Comparison of ENCODE assay signal across 9 cellular contexts in genomic region chr3:129558772-129559564, GRCh38. TPM values are rescaled to one million over a fixed set of nuclear protein-coding genes. Genes with fewer than 3 reads are reported as not detected.
DNase-seq lines count a peak whose midpoint lies in the region; ATAC-seq, FAIRE-seq and TF ChIP-seq lines count a peak whose summit lies in the region.
"Had no signal": no experiment of that assay in that cellular context is flagged by ENCODE, and none has a peak within 500 bp of the region (broad histone marks: within the 10 kb centered on the region; RNA-seq: fewer than 3 reads in every experiment).

No MANE protein-coding gene starts in this region.

- peaks cover 5% of the 10 kb centered on the region for H3K36me3 Mint-ChIP-seq in type B pancreatic cell
- H3K36me3 Mint-ChIP-seq: activated naive CD4-positive, alpha-beta T cell treated with anti-CD3 and anti-CD28 coated beads, Interleukin-2, amount 50 U/mL, for 72 hours had no signal

- TF ChIP-seq CTCF in suprapubic skin (IDR thresholded peaks at IDR 0.05) = no peak
- TF ChIP-seq CTCF in type B pancreatic cell (conservative IDR thresholded peaks at IDR 0.05) = no peak

- peaks cover 35% of the 10 kb centered on the region for H3K4me1 Mint-ChIP-seq in type B pancreatic cell (ENCODE audit: unreplicated experiment)

- no peak overlapping the region for H3K27ac Mint-ChIP-seq in type B pancreatic cell
- H3K27ac Mint-ChIP-seq: activated naive CD4-positive, alpha-beta T cell treated with anti-CD3 and anti-CD28 coated beads, Interleukin-2, amount 50 U/mL, for 72 hours had no signal

- H3K4me3 ChIP-seq in suprapubic skin = no peak overlapping the region

- no peak for FAIRE-seq in RCC 7860 (lab: Jason Lieb, UNC)

- no peaks in the 10 kb centered on the region for H3K9me3 ChIP-seq in suprapubic skin

- no peak for TF ChIP-seq EP300 in suprapubic skin (IDR thresholded peaks at IDR 0.05)

- no peak for ATAC-seq in HG02798 (IDR thresholded peaks at IDR 0.05; ENCODE audit: poor library complexity, unreplicated experiment)
- ATAC-seq in HG03159 (IDR thresholded peaks at IDR 0.05; ENCODE audit: unreplicated experiment) = no peak

- peaks cover 73% of the 10 kb centered on the region for H3K4me1 ChIP-seq in suprapubic skin

- no peak for TF ChIP-seq POLR2A in suprapubic skin (IDR thresholded peaks at IDR 0.05)

- 87% methylated on average over 7 of the region's 11 CpGs for WGBS in suprapubic skin

- DNase-seq in HCEC 1CT = peak; percentile 87
- DNase-seq in RCC 7860 (ENCODE audit: low spot score) = peak; percentile 57
- peak; percentile 72 for DNase-seq in fibroblast of peridontal ligament (ENCODE audit: extremely low read depth)
- no peak for DNase-seq in suprapubic skin (ENCODE audit: low spot score in 2 of 2)
- DNase-seq in CD1c-positive myeloid dendritic cell (ENCODE audit: extremely low spot score) = no peak
- DNase-seq in type B pancreatic cell (ENCODE audit: extremely low spot score, unreplicated experiment) = no peak

- H3K27ac ChIP-seq in suprapubic skin = peak overlapping the region; percentile 2

- no peaks in the 10 kb centered on the region for H3K27me3 Mint-ChIP-seq in type B pancreatic cell

- no peaks in the 10 kb centered on the region for H3K9me3 Mint-ChIP-seq in type B pancreatic cell
- H3K9me3 Mint-ChIP-seq: activated naive CD4-positive, alpha-beta T cell treated with anti-CD3 and anti-CD28 coated beads, Interleukin-2, amount 50 U/mL, for 72 hours had no signal

- no peak overlapping the region for H3K4me3 Mint-ChIP-seq in type B pancreatic cell

- no peaks in the 10 kb centered on the region for H3K27me3 ChIP-seq in suprapubic skin

- peaks cover 41% of the 10 kb centered on the region for H3K36me3 ChIP-seq in suprapubic skin

RNA-seq across cellular contexts. Expression of gene H1-8, which starts 16.0 kb away (rescaled TPM):
- total RNA-seq in suprapubic skin = not detected
- not detected in 2 replicates for total RNA-seq in type B pancreatic cell (ENCODE audit: low replicate concordance)
- total RNA-seq: activated naive CD4-positive, alpha-beta T cell treated with anti-CD3 and anti-CD28 coated beads, Interleukin-2, amount 50 U/mL, for 72 hours had no signal

RNA-seq across cellular contexts. Expression of gene RHO, which starts 30.5 kb away (rescaled TPM):
- total RNA-seq in suprapubic skin = not detected
- total RNA-seq in type B pancreatic cell (ENCODE audit: low replicate concordance) = not detected in 2 replicates
- total RNA-seq: activated naive CD4-positive, alpha-beta T cell treated with anti-CD3 and anti-CD28 coated beads, Interleukin-2, amount 50 U/mL, for 72 hours had no signal

RNA-seq across cellular contexts. Expression of gene PLXND1, which starts 47.5 kb away (rescaled TPM):
- total RNA-seq in suprapubic skin (10 to 100 TPM; 19.0 to 51.0 (median 30.8) TPM), type B pancreatic cell (ENCODE audit: low replicate concordance) (56.9 and 71.0 TPM in 2 replicates)

Comparison
In these comparisons a context has a peak if more than half of its experiments do, and no peak if none do; other contexts are left out.
1. DNase-seq: peak in HCEC 1CT (single experiment), RCC 7860 (single experiment) and fibroblast of peridontal ligament (single experiment); none in suprapubic skin (0 of 2), CD1c-positive myeloid dendritic cell (single experiment) and type B pancreatic cell (single experiment).